8 cellular contexts compared by ENCODE assay signal in genomic region chr12:56688129-56688845, GRCh38. TPM values are rescaled to one million over a fixed set of nuclear protein-coding genes. Genes with fewer than 3 reads are reported as not detected.
DNase-seq lines count a peak whose midpoint lies in the region; ATAC-seq and TF ChIP-seq lines count a peak whose summit lies in the region.

A gene with protein sequence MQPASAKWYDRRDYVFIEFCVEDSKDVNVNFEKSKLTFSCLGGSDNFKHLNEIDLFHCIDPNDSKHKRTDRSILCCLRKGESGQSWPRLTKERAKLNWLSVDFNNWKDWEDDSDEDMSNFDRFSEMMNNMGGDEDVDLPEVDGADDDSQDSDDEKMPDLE (minus strand): TSS chr12:56688284. CDS start chr12:56687999, 285 bp downstream.

- CTCF ChIA-PET in Calu3 (lab: Charles Lee) = interaction anchor here (0.5 to 1.3 kb wide), 7 partner anchors 10 to 59 kb away, joined by 3 to 5 read pairs (median 5); partner anchors contain the start of gene BAZ2A

- DNase-seq in Calu3 (peak; percentile 99), endothelial cell (ENCODE audit: low spot score) (peak; percentile 98), midbrain (lab: John Stamatoyannopoulos, UW) (peak; percentile 94)
- peak; percentile 97 for DNase-seq in activated CD8-positive, alpha-beta memory T cell treated with anti-CD3 and anti-CD28 coated beads, Interleukin-2, amount 50 U/mL, for 4 hours
- peak; percentile 93 to 96 for DNase-seq in stimulated activated CD8-positive, alpha-beta memory T cell treated with anti-CD3 and anti-CD28 coated beads, Interleukin-2, amount 100 ng/mL, for 1 hour (ENCODE audit: low read depth in 2 of 2)

- ATAC-seq in GM21447 (IDR thresholded peaks at IDR 0.05; ENCODE audit: unreplicated experiment) = peak; percentile 63

- no peaks in the 10 kb centered on the region for H3K27me3 Mint-ChIP-seq in Calu3 (ENCODE audit: unreplicated experiment)
- peaks cover 20% of the 10 kb centered on the region for H3K27me3 Mint-ChIP-seq in endothelial cell (ENCODE audit: unreplicated experiment)

- no peaks in the 10 kb centered on the region for H3K9me3 ChIP-seq in HUES64 (ENCODE audit: insufficient read depth, low read depth, low read length)
- H3K9me3 ChIP-seq in OCI-LY1 (ENCODE audit: low read length) = no peaks in the 10 kb centered on the region

- TF ChIP-seq CTCF in Calu3 (IDR thresholded peaks at IDR 0.05; ENCODE audit: unreplicated experiment) (no peak), OCI-LY1 (IDR thresholded peaks at IDR 0.05; ENCODE audit: low read length) (no peak), endothelial cell (IDR thresholded peaks at IDR 0.05; ENCODE audit: unreplicated experiment) (no peak)

- H3K27ac ChIP-seq in HUES64 (ENCODE audit: low read depth, low read length) = peak within 1 kb of the TSS; percentile 98
- peak within 1 kb of the TSS; percentile 94 for H3K27ac ChIP-seq in OCI-LY1 (ENCODE audit: low read depth, low read length, poor library complexity, severe bottlenecking)

- peak within 1 kb of the TSS; percentile 99 for H3K4me3 Mint-ChIP-seq in Calu3 (ENCODE audit: low read depth, unreplicated experiment)
- peak within 1 kb of the TSS; percentile 100 for H3K4me3 Mint-ChIP-seq in endothelial cell (ENCODE audit: unreplicated experiment)

- H3K9ac ChIP-seq in HUES64 (ENCODE audit: low read depth, low read length) = peak within 1 kb of the TSS; percentile 100
- H3K9ac ChIP-seq in OCI-LY1 (ENCODE audit: low read length) = peak within 1 kb of the TSS; percentile 96

- H3K4me3 ChIP-seq in HUES64 (ENCODE audit: low read length) (peak within 1 kb of the TSS; percentile 100), OCI-LY1 (ENCODE audit: low read depth, low read length, poor library complexity, severe bottlenecking) (peak within 1 kb of the TSS; percentile 99)

- H3K27ac Mint-ChIP-seq in Calu3 (ENCODE audit: unreplicated experiment) (peak within 1 kb of the TSS; percentile 100), endothelial cell (ENCODE audit: unreplicated experiment) (peak within 1 kb of the TSS; percentile 99)

- peak within 1 kb of the TSS; percentile 94 for H3K4me2 ChIP-seq in OCI-LY1 (ENCODE audit: low read length)

- H3F3A ChIP-seq in OCI-LY1 (ENCODE audit: insufficient read depth, low read length) = no peaks in the 10 kb centered on the region

- H3K27me3 ChIP-seq in HUES64 (ENCODE audit: insufficient read depth, low read length) (no peaks in the 10 kb centered on the region), OCI-LY1 (ENCODE audit: insufficient read depth, low read length) (no peaks in the 10 kb centered on the region)

- H3K4me1 Mint-ChIP-seq in Calu3 (ENCODE audit: low read depth, unreplicated experiment) (peaks cover 12% of the 10 kb centered on the region), endothelial cell (ENCODE audit: unreplicated experiment) (peaks cover 27% of the 10 kb centered on the region)

- no peaks in the 10 kb centered on the region for H3K9me3 Mint-ChIP-seq in Calu3 (ENCODE audit: low read depth, unreplicated experiment)
- no peaks in the 10 kb centered on the region for H3K9me3 Mint-ChIP-seq in endothelial cell (ENCODE audit: unreplicated experiment)

- no peaks in the 10 kb centered on the region for H4K20me1 ChIP-seq in OCI-LY1 (ENCODE audit: insufficient read depth, low read length)

- intact Hi-C loops in Calu3 (cut with micrococcal nuclease; ENCODE audit: unreplicated experiment) = loop anchor here (5.0 kb wide), 1 partner anchor 51 kb away; no protein-coding TSS in a partner anchor

- H3K4me1 ChIP-seq in HUES64 (ENCODE audit: insufficient read depth, low read length) (peaks cover 17% of the 10 kb centered on the region), OCI-LY1 (ENCODE audit: insufficient read depth, low read length, severe bottlenecking) (peaks cover 38% of the 10 kb centered on the region)

- BruUV-seq in Calu3 (replicated peaks; lab: Mats Ljungman, UMichigan) = no TSS peak

- H3K36me3 Mint-ChIP-seq in Calu3 (ENCODE audit: insufficient read depth, unreplicated experiment) = peaks cover 71% of the 10 kb centered on the region
- peaks cover 16% of the 10 kb centered on the region for H3K36me3 Mint-ChIP-seq in endothelial cell (ENCODE audit: low read depth, unreplicated experiment)

- H3K79me2 ChIP-seq in OCI-LY1 (ENCODE audit: insufficient read depth, low read length) = peaks cover 44% of the 10 kb centered on the region

- WGBS in HUES64 = 1% methylated on average over 64 of the region's 64 CpGs

- H3K36me3 ChIP-seq in HUES64 (ENCODE audit: insufficient read depth, low read length) (peaks cover 20% of the 10 kb centered on the region), OCI-LY1 (ENCODE audit: insufficient read depth, low read length) (peaks cover 39% of the 10 kb centered on the region)

- H2AFZ ChIP-seq in OCI-LY1 (ENCODE audit: low read length) = no peak within 1 kb of the TSS

- H3K9me2 ChIP-seq in OCI-LY1 (ENCODE audit: low read depth, low read length) = no peaks in the 10 kb centered on the region

RNA-seq across cellular contexts. Expression of the gene that starts here (rescaled TPM):
- total RNA-seq in Calu3 (2022) = 435 and 437 TPM in 2 replicates
- 371 TPM for polyA plus RNA-seq in HUES64 (2013, experiment 1 of 2)
- 392 TPM for polyA plus RNA-seq in HUES64 (2013, experiment 2 of 2)
- total RNA-seq in endothelial cell (ENCODE audit: unreplicated experiment) = 165 TPM

Comparison
In these comparisons a context has a peak if more than half of its experiments do, and no peak if none do; other contexts are left out.
1. Peak in every context shown above with its lines: DNase-seq, ATAC-seq, H3K4me3 ChIP-seq and H3K27ac ChIP-seq.